Comparison of ENCODE assay signal across 8 cellular contexts in genomic region chr2:176553685-176554106, GRCh38.
DNase-seq lines count a peak whose midpoint lies in the region; ATAC-seq and TF ChIP-seq lines count a peak whose summit lies in the region.

No MANE protein-coding gene starts in this region.

- H3K9me2 ChIP-seq in MM.1S (replicated peaks; ENCODE audit: insufficient read depth, low read length) = no peaks in the 10 kb centered on the region

- no peak overlapping the region for H3K27ac Mint-ChIP-seq in T-helper 2 cell treated with Interferon-gamma antibody and Interleukin-4, amounts not matched to agents 5 μg/mL and 100 μg/mL, for 36 hours

- peak overlapping the region; percentile 28; the same call in 1 of the 2 replicates for H3K9ac ChIP-seq in MM.1S (ENCODE audit: low read length)

- no peaks in the 10 kb centered on the region for H3K27me3 ChIP-seq in MM.1S (replicated peaks; ENCODE audit: insufficient read depth, low read length)

- peak overlapping the region; percentile 97 for H3K4me2 ChIP-seq in MM.1S (ENCODE audit: low read depth, low read length)

- peak overlapping the region; percentile 97 for H2AFZ ChIP-seq in MM.1S (ENCODE audit: low read length)

- no peak for ATAC-seq in HG02852 (IDR thresholded peaks at IDR 0.05; ENCODE audit: unreplicated experiment)
- ATAC-seq in GM18520 (IDR thresholded peaks at IDR 0.05; ENCODE audit: unreplicated experiment) = no peak

- no peaks in the 10 kb centered on the region for H3K36me3 Mint-ChIP-seq in T-helper 2 cell treated with Interferon-gamma antibody and Interleukin-4, amounts not matched to agents 5 μg/mL and 100 μg/mL, for 36 hours (ENCODE audit: low read depth)

- peaks cover 7% of the 10 kb centered on the region; the same call in 1 of the 2 replicates for H3K4me1 ChIP-seq in MM.1S (ENCODE audit: low read length)

- no peaks in the 10 kb centered on the region for H4K20me1 ChIP-seq in MM.1S (ENCODE audit: insufficient read depth, low read length)

- H3K4me3 ChIP-seq in MM.1S (ENCODE audit: low read length) = peak overlapping the region; percentile 83

- no peak overlapping the region for H3K27ac ChIP-seq in MM.1S (ENCODE audit: low read length)
- no peak overlapping the region for H3K27ac ChIP-seq in caudate nucleus (ENCODE audit: low read depth, low read length)

- no peaks in the 10 kb centered on the region for H3K36me3 ChIP-seq in MM.1S (replicated peaks; ENCODE audit: insufficient read depth, low read length)

- peak overlapping the region; percentile 57 for H3K4me3 Mint-ChIP-seq in T-helper 2 cell treated with Interferon-gamma antibody and Interleukin-4, amounts not matched to agents 5 μg/mL and 100 μg/mL, for 36 hours

- H3K79me2 ChIP-seq in MM.1S (ENCODE audit: low read length) = no peaks in the 10 kb centered on the region

- H3F3A ChIP-seq in MM.1S (ENCODE audit: insufficient read depth, low read length) = peaks cover 6% of the 10 kb centered on the region; the same call in 1 of the 2 replicates

- H3K4me1 Mint-ChIP-seq in T-helper 2 cell treated with Interferon-gamma antibody and Interleukin-4, amounts not matched to agents 5 μg/mL and 100 μg/mL, for 36 hours (ENCODE audit: low read depth) = peaks cover 8% of the 10 kb centered on the region

- peak; percentile 35 for DNase-seq in DMS114 treated with DMSO at 0.1 percent for 48 hours (lab: John Stamatoyannopoulos, UW; ENCODE audit: unreplicated experiment)
- DNase-seq in MM.1S = peak; percentile 65
- no peak for DNase-seq in T-helper 2 cell treated with Interferon-gamma antibody and Interleukin-4, amounts not matched to agents 5 μg/mL and 100 μg/mL, for 36 hours (ENCODE audit: low spot score)
- peak in 47 of 61 donors; percentile 2 to 92 (median 32) for DNase-seq in caudate nucleus (lab: John Stamatoyannopoulos, UW)
- DNase-seq in iris pigment epithelial cell (ENCODE audit: low read depth) = peak; percentile 41
- peak; percentile 21 for DNase-seq in smooth muscle cell of the brain vasculature (ENCODE audit: low read depth, low spot score)

- H3K27me3 Mint-ChIP-seq in T-helper 2 cell treated with Interferon-gamma antibody and Interleukin-4, amounts not matched to agents 5 μg/mL and 100 μg/mL, for 36 hours (ENCODE audit: low read depth) = peaks cover 44% of the 10 kb centered on the region

- H3K9me3 Mint-ChIP-seq in T-helper 2 cell treated with Interferon-gamma antibody and Interleukin-4, amounts not matched to agents 5 μg/mL and 100 μg/mL, for 36 hours = no peaks in the 10 kb centered on the region

- TF ChIP-seq CTCF in MM.1S (IDR thresholded peaks at IDR 0.05; ENCODE audit: low read length) = no peak

- no peaks in the 10 kb centered on the region for H3K9me3 ChIP-seq in MM.1S (replicated peaks; ENCODE audit: insufficient read depth, low read length)
